In the genomic region with DNA sequence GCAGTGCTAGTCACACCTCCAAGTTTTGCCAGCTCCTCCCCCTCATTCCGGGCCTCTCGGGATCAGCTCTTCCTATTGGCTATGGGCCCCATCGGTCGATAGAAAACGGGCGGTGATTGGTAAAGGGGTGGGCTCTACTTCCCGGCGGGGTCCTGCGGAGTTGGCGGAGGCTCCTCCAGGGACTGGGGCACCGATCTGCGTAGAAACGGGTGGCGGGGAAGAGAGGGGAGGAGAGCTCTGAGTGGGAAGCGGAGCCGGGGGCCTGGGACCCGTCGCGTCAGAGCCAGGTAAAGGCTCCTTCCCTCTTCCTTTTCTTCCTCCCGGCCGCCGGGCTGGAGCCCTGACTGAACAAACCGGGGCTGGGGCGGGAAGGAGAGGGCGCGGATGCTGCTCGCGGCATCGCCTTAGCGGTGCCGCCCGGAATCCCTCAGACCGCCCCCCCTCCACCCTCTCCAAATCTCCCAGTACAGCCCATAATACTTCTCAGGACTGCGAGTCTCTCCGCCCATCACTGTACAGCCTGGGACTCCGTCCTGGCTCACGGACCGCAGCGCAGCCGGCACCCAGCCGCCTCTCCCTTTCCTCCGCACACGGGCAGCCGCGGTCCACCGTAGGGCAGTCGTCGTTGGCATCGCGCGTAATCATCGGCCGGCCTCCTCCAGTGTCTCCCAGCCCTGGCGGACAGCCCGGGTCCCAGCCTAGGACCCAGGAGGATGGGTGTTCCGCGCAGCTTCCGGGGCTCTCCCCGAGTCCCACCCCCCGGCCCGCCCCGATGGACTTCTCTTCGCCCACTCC, we compare ENCODE assay signal across 8 cellular contexts. TPM values are rescaled to one million over a fixed set of nuclear protein-coding genes. Genes with fewer than 3 reads are reported as not detected.
DNase-seq lines count a peak whose midpoint lies in the region; ATAC-seq and TF ChIP-seq lines count a peak whose summit lies in the region.
"Not testable (repeated sequence)": the region's sequence is repeated elsewhere in the genome, so short reads cannot be mapped to it uniquely, and the experiment has no call there.

TSS of gene SRGAP2 (plus strand) at position 178 of the 795 bp plus-strand sequence. CDS start 2,430 bp downstream, outside the sequence.

- TF ChIP-seq POLR2A in breast epithelium (IDR thresholded peaks at IDR 0.05); transverse colon (IDR thresholded peaks at IDR 0.05): not testable (repeated sequence)

- TF ChIP-seq EP300 in transverse colon (IDR thresholded peaks at IDR 0.05; ENCODE audit: low read depth), result not testable (repeated sequence)

- WGBS in iPS DF 6.9 (ENCODE audit: insufficient coverage, insufficient read length), result no CpG with 5 or more reads among the region's 63 CpGs
- WGBS in transverse colon (ENCODE audit: low coverage in 1 of 2), 2 donors, result 0% methylated on average over 27 of the region's 63 CpGs; no CpG with 5 or more reads in 1 of the 2 donors

- not testable (repeated sequence) for H3K36me3 ChIP-seq in breast epithelium; iPS DF 6.9 (ENCODE audit: control insufficient read depth, insufficient read depth, low read length); transverse colon

- H3K27me3 ChIP-seq in breast epithelium; iPS DF 6.9 (ENCODE audit: control insufficient read depth, insufficient read depth, low read length); transverse colon: not testable (repeated sequence)

- in situ Hi-C loops in transverse colon (cut with MboI; ENCODE audit: low pct_ligation_motif_present in 1 of 4, low pct_unique_long_range_greater_than_20kb in 1 of 4, low sequenced_read_pairs in 3 of 4), result not testable (repeated sequence)

- peak; percentile 4 for ATAC-seq in GM18511 (IDR thresholded peaks at IDR 0.05; ENCODE audit: unreplicated experiment)
- ATAC-seq in HG03196 (IDR thresholded peaks at IDR 0.05; ENCODE audit: unreplicated experiment), result peak; percentile 9

- H3K27ac ChIP-seq in breast epithelium (peak within 1 kb of the TSS; percentile 74 to 92), transverse colon (peak within 1 kb of the TSS; percentile 87 to 92 (median 88))
- H3K27ac ChIP-seq in iPS DF 6.9 (ENCODE audit: low read length), result not testable (repeated sequence)

- intact Hi-C loops in breast epithelium (cut with DNase I; ENCODE audit: low total_unique reads); transverse colon (cut with DNase I; ENCODE audit: low total_unique reads): not testable (repeated sequence)

- peak within 1 kb of the TSS; percentile 49 to 77 (median 54) for H3K4me3 ChIP-seq in breast epithelium
- peak within 1 kb of the TSS; percentile 65; the same call in 1 of the 2 replicates for H3K4me3 ChIP-seq in iPS DF 6.9 (ENCODE audit: low read length)
- peak within 1 kb of the TSS; percentile 43 to 71 (median 50) for H3K4me3 ChIP-seq in transverse colon

- not testable (repeated sequence) for H3K4me1 ChIP-seq in breast epithelium; iPS DF 6.9 (ENCODE audit: control insufficient read depth, insufficient read depth, low read length); transverse colon

- DNase-seq in NCI-H460 (ENCODE audit: extremely low read depth, low read depth) (peak; percentile 52), breast epithelium (ENCODE audit: low spot score in 2 of 2) (peak; percentile 51), putamen (ENCODE audit: low spot score) (peak; percentile 40), transverse colon (peak; percentile 63)
- peak; percentile 65 for DNase-seq in activated CD4-positive, CD25-positive, alpha-beta regulatory T cell treated with anti-CD3 and anti-CD28 coated beads, Interleukin-2, amount 50 U/mL, for 72 hours
- not testable (repeated sequence) for DNase-seq in iPS DF 6.9 (ENCODE audit: low read depth, low spot score)

- H3K9me3 ChIP-seq in breast epithelium; iPS DF 6.9 (ENCODE audit: control insufficient read depth, insufficient read depth, low read length); transverse colon: not testable (repeated sequence)

- not testable (repeated sequence) for TF ChIP-seq CTCF in breast epithelium (IDR thresholded peaks at IDR 0.05); transverse colon (IDR thresholded peaks at IDR 0.05)

RNA-seq across cellular contexts. Expression of gene SRGAP2, which starts in this region (rescaled TPM):
- total RNA-seq in NCI-H460 (2014; rRNA removed; shearing (Covaris generic)), result 27.9 and 35.4 TPM in 2 replicates
- polyA plus RNA-seq in NCI-H460 (2014; cell fraction: nucleus; rRNA removed), result 39.1 and 40.7 TPM in 2 replicates
- 10 to 100 TPM; 36.1 to 93.3 (median 43.3) TPM for total RNA-seq in breast epithelium
- total RNA-seq in transverse colon, result 10 to 100 TPM; 11.7 to 22.9 (median 19.0) TPM
